Comparison of ENCODE assay signal across 21 cellular contexts in genomic region chr19:29091127-29091526, GRCh38.
"Had no signal": no experiment of that assay in that cellular context is flagged by ENCODE, and none has a peak within 500 bp of the region (broad histone marks: within the 10 kb centered on the region; RNA-seq: fewer than 3 reads in every experiment).

No MANE protein-coding gene starts in this region.

- H3K9me3 ChIP-seq: left ventricle myocardium inferior, lower lobe of right lung, ovary, thoracic aorta, transverse colon had no signal

- H3K27me3 Mint-ChIP-seq: memory B cell had no signal

- H3K27ac ChIP-seq: coronary artery, foreskin keratinocyte, left ventricle myocardium inferior, lower lobe of right lung, ovary, stomach, thoracic aorta, transverse colon had no signal

- H3K9me3 Mint-ChIP-seq: endodermal cell, neural crest cell had no signal

- H3K4me3 Mint-ChIP-seq: endodermal cell; memory B cell; naive thymus-derived CD4-positive, alpha-beta T cell; neural crest cell had no signal

- H3K4me1 ChIP-seq: foreskin keratinocyte, left ventricle myocardium inferior, lower lobe of right lung, stomach, transverse colon had no signal

- DNase-seq: effector CD4-positive, alpha-beta T cell; endodermal cell; erythroblast; foreskin keratinocyte; islet precursor cell; left ventricle myocardium inferior; lower lobe of right lung; naive thymus-derived CD4-positive, alpha-beta T cell; nucleus accumbens; ovary; right cardiac atrium; small intestine; stimulated activated CD4-positive, alpha-beta T cell treated with anti-CD3 and anti-CD28 coated beads, Interleukin-12 subunit alpha, Interleukin-12 subunit beta, amount 100 ng/mL, for 4 hours; stimulated activated naive CD4-positive, alpha-beta T cell; stomach; substantia nigra; transverse colon had no signal

- H3K27me3 ChIP-seq: foreskin keratinocyte, ovary, stomach, transverse colon had no signal

- H3K4me1 Mint-ChIP-seq: memory B cell; naive thymus-derived CD4-positive, alpha-beta T cell had no signal

- H3K36me3 Mint-ChIP-seq: memory B cell; naive thymus-derived CD4-positive, alpha-beta T cell had no signal

- ATAC-seq: foreskin keratinocyte; lower lobe of right lung; naive thymus-derived CD4-positive, alpha-beta T cell; right cardiac atrium had no signal

- H3K27ac Mint-ChIP-seq: endodermal cell; memory B cell; naive thymus-derived CD4-positive, alpha-beta T cell had no signal
